ENCODE assay signal across 8 cellular contexts in genomic region chr12:122081108-122081696, GRCh38. TPM values are rescaled to one million over a fixed set of nuclear protein-coding genes. Genes with fewer than 3 reads are reported as not detected.
DNase-seq lines count a peak whose midpoint lies in the region; ATAC-seq lines count a peak whose summit lies in the region.

No MANE protein-coding gene starts in this region.

- peaks cover 56% of the 10 kb centered on the region for H3K4me1 ChIP-seq in stomach smooth muscle (ENCODE audit: control insufficient read depth, insufficient read depth, low read length)

- H3K4me3 ChIP-seq in stomach smooth muscle (ENCODE audit: low read length in 2 of 2) = peak overlapping the region; percentile 98 to 100

- H3K4me3 Mint-ChIP-seq in activated naive CD8-positive, alpha-beta T cell treated with anti-CD3 and anti-CD28 coated beads, Interleukin-2, amount 10 ng/mL, durations not matched to agents 7 days and 5 days = peak overlapping the region; percentile 99

- peaks cover 23% of the 10 kb centered on the region for H3K36me3 Mint-ChIP-seq in activated naive CD8-positive, alpha-beta T cell treated with anti-CD3 and anti-CD28 coated beads, Interleukin-2, amount 10 ng/mL, durations not matched to agents 7 days and 5 days

- H3K9me3 Mint-ChIP-seq in activated naive CD8-positive, alpha-beta T cell treated with anti-CD3 and anti-CD28 coated beads, Interleukin-2, amount 10 ng/mL, durations not matched to agents 7 days and 5 days = no peaks in the 10 kb centered on the region

- peak overlapping the region; percentile 42 to 95 for H3K9ac ChIP-seq in stomach smooth muscle (ENCODE audit: low read length in 2 of 2)

- H3K27me3 Mint-ChIP-seq in activated naive CD8-positive, alpha-beta T cell treated with anti-CD3 and anti-CD28 coated beads, Interleukin-2, amount 10 ng/mL, durations not matched to agents 7 days and 5 days = no peaks in the 10 kb centered on the region

- H3K27ac ChIP-seq in stomach smooth muscle (ENCODE audit: low read length) = peak overlapping the region; percentile 87

- POLR2A ChIA-PET in activated naive CD8-positive, alpha-beta T cell treated with anti-CD3 and anti-CD28 coated beads, Interleukin-2, amount 10 ng/mL, durations not matched to agents 7 days and 5 days (lab: Charles Lee) = interaction anchor here (0.7 to 5.8 kb wide), 8 partner anchors 11 to 31 kb away, joined by 3 to 79 read pairs (median 10); no protein-coding TSS in a partner anchor

- peaks cover 10 to 13% of the 10 kb centered on the region in 2 donors for H3K36me3 ChIP-seq in stomach smooth muscle (ENCODE audit: control insufficient read depth in 2 of 2, insufficient read depth in 2 of 2, low read length in 2 of 2)

- no peaks in the 10 kb centered on the region for H3K9me3 ChIP-seq in stomach smooth muscle (ENCODE audit: control insufficient read depth in 2 of 2, low read length in 2 of 2)

- no peak for ATAC-seq in activated naive CD8-positive, alpha-beta T cell treated with anti-CD3 and anti-CD28 coated beads, Interleukin-2, amount 10 ng/mL, durations not matched to agents 7 days and 5 days (ENCODE audit: low read depth)
- no peak for ATAC-seq in HG03439 (IDR thresholded peaks at IDR 0.05; ENCODE audit: unreplicated experiment)

- H3K4me1 Mint-ChIP-seq in activated naive CD8-positive, alpha-beta T cell treated with anti-CD3 and anti-CD28 coated beads, Interleukin-2, amount 10 ng/mL, durations not matched to agents 7 days and 5 days = peaks cover 66% of the 10 kb centered on the region

- DNase-seq in activated naive CD4-positive, alpha-beta T cell treated with Interleukin-2 at 50 U/mL for 16 hours = peak; percentile 21
- no peak for DNase-seq in activated naive CD4-positive, alpha-beta T cell treated with anti-CD3 and anti-CD28 coated beads, Interleukin-2, amount 50 U/mL, for 16 hours
- DNase-seq in activated naive CD8-positive, alpha-beta T cell treated with anti-CD3 and anti-CD28 coated beads, Interleukin-2, amount 10 ng/mL, durations not matched to agents 7 days and 5 days = no peak
- DNase-seq in iris pigment epithelial cell (ENCODE audit: low read depth) = peak; percentile 63
- no peak for DNase-seq in DMS79 (lab: John Stamatoyannopoulos, UW)
- no peak for DNase-seq in NK-92 (lab: John Stamatoyannopoulos, UW; ENCODE audit: unreplicated experiment)

- peak overlapping the region; percentile 97 for H3K27ac Mint-ChIP-seq in activated naive CD8-positive, alpha-beta T cell treated with anti-CD3 and anti-CD28 coated beads, Interleukin-2, amount 10 ng/mL, durations not matched to agents 7 days and 5 days

- H3K27me3 ChIP-seq in stomach smooth muscle (ENCODE audit: control insufficient read depth in 1 of 2, insufficient read depth in 2 of 2, low read length in 2 of 2) = no peaks in the 10 kb centered on the region

RNA-seq across cellular contexts. Expression of gene MLXIP, which starts 2.6 kb away (rescaled TPM):
- 10 to 100 TPM; 61.0 to 61.7 TPM for total RNA-seq in activated naive CD8-positive, alpha-beta T cell treated with anti-CD3 and anti-CD28 coated beads, Interleukin-2, amount 10 ng/mL, durations not matched to agents 7 days and 5 days

RNA-seq across cellular contexts. Expression of gene BCL7A, which starts 59.5 kb away (rescaled TPM):
- total RNA-seq in activated naive CD8-positive, alpha-beta T cell treated with anti-CD3 and anti-CD28 coated beads, Interleukin-2, amount 10 ng/mL, durations not matched to agents 7 days and 5 days = 1 to 10 TPM; 6.3 to 7.3 TPM

Comparison
In these comparisons a context has a peak if more than half of its experiments do, and no peak if none do; other contexts are left out.
1. DNase-seq: peak in activated naive CD4-positive, alpha-beta T cell treated with Interleukin-2 at 50 U/mL for 16 hours (single experiment) and iris pigment epithelial cell (single experiment); none in activated naive CD4-positive, alpha-beta T cell treated with anti-CD3 and anti-CD28 coated beads, Interleukin-2, amount 50 U/mL, for 16 hours (single experiment), activated naive CD8-positive, alpha-beta T cell treated with anti-CD3 and anti-CD28 coated beads, Interleukin-2, amount 10 ng/mL, durations not matched to agents 7 days and 5 days (single experiment), DMS79 (single experiment) and NK-92 (single experiment).